1 cellular context compared by ENCODE assay signal in the genomic region with DNA sequence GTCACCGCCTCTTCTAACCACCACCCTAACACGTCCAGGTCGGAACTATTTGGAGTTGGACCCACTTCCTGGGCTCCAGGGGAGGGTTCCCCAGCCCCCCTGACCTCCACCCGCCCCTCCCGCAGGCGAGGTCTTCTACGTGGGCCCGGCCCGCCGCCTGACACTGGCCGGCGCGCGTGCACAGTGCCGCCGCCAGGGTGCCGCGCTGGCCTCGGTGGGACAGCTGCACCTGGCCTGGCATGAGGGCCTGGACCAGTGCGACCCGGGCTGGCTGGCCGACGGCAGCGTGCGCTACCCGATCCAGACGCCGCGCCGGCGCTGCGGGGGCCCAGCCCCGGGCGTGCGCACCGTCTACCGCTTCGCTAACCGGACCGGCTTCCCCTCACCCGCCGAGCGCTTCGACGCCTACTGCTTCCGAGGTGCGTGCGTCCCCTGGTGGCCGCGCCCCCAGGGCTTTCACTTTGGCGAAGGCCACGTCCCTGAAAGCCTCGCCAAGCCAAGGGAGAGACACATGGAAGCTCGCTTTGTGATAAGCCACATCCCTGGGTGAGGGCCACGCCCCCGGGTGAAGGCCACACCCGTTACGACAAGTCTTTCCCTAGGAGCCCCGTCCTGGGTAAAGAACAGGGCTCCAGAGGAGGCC.
A peak's percentile ranks its signal among the peaks of the same experiment; 100 is the strongest.
TF ChIP-seq lines count a peak whose summit lies in the region.

No MANE protein-coding gene starts in this region.

TF ChIP-seq in WTC11, 78 proteins besides CTCF, POLR2A, EP300 and RAD21 (continued from another document):
- peak; percentile 25; the same call in 1 of the 2 replicates for TF ChIP-seq NR2C2 (CRISPR knock-in tag; IDR thresholded peaks at IDR 0.05)
- no peak for TF ChIP-seq GRHL2 (CRISPR knock-in tag; IDR thresholded peaks at IDR 0.05; ENCODE audit: insufficient replicate concordance, severe bottlenecking)
- TF ChIP-seq, protein P1, sequence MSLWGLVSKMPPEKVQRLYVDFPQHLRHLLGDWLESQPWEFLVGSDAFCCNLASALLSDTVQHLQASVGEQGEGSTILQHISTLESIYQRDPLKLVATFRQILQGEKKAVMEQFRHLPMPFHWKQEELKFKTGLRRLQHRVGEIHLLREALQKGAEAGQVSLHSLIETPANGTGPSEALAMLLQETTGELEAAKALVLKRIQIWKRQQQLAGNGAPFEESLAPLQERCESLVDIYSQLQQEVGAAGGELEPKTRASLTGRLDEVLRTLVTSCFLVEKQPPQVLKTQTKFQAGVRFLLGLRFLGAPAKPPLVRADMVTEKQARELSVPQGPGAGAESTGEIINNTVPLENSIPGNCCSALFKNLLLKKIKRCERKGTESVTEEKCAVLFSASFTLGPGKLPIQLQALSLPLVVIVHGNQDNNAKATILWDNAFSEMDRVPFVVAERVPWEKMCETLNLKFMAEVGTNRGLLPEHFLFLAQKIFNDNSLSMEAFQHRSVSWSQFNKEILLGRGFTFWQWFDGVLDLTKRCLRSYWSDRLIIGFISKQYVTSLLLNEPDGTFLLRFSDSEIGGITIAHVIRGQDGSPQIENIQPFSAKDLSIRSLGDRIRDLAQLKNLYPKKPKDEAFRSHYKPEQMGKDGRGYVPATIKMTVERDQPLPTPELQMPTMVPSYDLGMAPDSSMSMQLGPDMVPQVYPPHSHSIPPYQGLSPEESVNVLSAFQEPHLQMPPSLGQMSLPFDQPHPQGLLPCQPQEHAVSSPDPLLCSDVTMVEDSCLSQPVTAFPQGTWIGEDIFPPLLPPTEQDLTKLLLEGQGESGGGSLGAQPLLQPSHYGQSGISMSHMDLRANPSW (CRISPR knock-in tag; conservative IDR thresholded peaks at IDR 0.05; ENCODE audit: low read depth) = no peak
- TF ChIP-seq, protein P2, sequence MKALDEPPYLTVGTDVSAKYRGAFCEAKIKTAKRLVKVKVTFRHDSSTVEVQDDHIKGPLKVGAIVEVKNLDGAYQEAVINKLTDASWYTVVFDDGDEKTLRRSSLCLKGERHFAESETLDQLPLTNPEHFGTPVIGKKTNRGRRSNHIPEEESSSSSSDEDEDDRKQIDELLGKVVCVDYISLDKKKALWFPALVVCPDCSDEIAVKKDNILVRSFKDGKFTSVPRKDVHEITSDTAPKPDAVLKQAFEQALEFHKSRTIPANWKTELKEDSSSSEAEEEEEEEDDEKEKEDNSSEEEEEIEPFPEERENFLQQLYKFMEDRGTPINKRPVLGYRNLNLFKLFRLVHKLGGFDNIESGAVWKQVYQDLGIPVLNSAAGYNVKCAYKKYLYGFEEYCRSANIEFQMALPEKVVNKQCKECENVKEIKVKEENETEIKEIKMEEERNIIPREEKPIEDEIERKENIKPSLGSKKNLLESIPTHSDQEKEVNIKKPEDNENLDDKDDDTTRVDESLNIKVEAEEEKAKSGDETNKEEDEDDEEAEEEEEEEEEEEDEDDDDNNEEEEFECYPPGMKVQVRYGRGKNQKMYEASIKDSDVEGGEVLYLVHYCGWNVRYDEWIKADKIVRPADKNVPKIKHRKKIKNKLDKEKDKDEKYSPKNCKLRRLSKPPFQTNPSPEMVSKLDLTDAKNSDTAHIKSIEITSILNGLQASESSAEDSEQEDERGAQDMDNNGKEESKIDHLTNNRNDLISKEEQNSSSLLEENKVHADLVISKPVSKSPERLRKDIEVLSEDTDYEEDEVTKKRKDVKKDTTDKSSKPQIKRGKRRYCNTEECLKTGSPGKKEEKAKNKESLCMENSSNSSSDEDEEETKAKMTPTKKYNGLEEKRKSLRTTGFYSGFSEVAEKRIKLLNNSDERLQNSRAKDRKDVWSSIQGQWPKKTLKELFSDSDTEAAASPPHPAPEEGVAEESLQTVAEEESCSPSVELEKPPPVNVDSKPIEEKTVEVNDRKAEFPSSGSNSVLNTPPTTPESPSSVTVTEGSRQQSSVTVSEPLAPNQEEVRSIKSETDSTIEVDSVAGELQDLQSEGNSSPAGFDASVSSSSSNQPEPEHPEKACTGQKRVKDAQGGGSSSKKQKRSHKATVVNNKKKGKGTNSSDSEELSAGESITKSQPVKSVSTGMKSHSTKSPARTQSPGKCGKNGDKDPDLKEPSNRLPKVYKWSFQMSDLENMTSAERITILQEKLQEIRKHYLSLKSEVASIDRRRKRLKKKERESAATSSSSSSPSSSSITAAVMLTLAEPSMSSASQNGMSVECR (CRISPR knock-in tag; IDR thresholded peaks at IDR 0.05; ENCODE audit: borderline replicate concordance) = peak; percentile 77; the same call in 1 of the 2 replicates
- TF ChIP-seq ZNF425 (CRISPR knock-in tag; conservative IDR thresholded peaks at IDR 0.05) = no peak
- TF ChIP-seq, protein P3, sequence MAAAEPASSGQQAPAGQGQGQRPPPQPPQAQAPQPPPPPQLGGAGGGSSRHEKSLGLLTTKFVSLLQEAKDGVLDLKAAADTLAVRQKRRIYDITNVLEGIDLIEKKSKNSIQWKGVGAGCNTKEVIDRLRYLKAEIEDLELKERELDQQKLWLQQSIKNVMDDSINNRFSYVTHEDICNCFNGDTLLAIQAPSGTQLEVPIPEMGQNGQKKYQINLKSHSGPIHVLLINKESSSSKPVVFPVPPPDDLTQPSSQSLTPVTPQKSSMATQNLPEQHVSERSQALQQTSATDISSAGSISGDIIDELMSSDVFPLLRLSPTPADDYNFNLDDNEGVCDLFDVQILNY (CRISPR knock-in tag; IDR thresholded peaks at IDR 0.05) = peak; percentile 61; the same call in 1 of the 2 replicates
- TF ChIP-seq MXD4 (CRISPR knock-in tag; IDR thresholded peaks at IDR 0.05; ENCODE audit: borderline replicate concordance) = no peak
- no peak for TF ChIP-seq ATF6 (CRISPR knock-in tag; IDR thresholded peaks at IDR 0.05)
- TF ChIP-seq, protein P4, sequence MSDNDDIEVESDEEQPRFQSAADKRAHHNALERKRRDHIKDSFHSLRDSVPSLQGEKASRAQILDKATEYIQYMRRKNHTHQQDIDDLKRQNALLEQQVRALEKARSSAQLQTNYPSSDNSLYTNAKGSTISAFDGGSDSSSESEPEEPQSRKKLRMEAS (CRISPR knock-in tag; IDR thresholded peaks at IDR 0.05) = peak; percentile 96
- TF ChIP-seq SP1 (CRISPR knock-in tag; conservative IDR thresholded peaks at IDR 0.05) = peak; percentile 86
- peak; percentile 93 for TF ChIP-seq ZNF232 (CRISPR knock-in tag; IDR thresholded peaks at IDR 0.05)
- TF ChIP-seq CREB1 (CRISPR knock-in tag; IDR thresholded peaks at IDR 0.05) = 0 out of 2 replicates have a peak, but pooled peaks have one; percentile 49
- peak; percentile 82 for TF ChIP-seq FOXK1 (CRISPR knock-in tag; IDR thresholded peaks at IDR 0.05)
- TF ChIP-seq RORB (CRISPR knock-in tag; IDR thresholded peaks at IDR 0.05) = no peak
- no peak for TF ChIP-seq ZNF416 (CRISPR knock-in tag; IDR thresholded peaks at IDR 0.05)
- no peak for TF ChIP-seq NR3C1 (CRISPR knock-in tag; conservative IDR thresholded peaks at IDR 0.05; ENCODE audit: low read depth)
- TF ChIP-seq, protein P5, sequence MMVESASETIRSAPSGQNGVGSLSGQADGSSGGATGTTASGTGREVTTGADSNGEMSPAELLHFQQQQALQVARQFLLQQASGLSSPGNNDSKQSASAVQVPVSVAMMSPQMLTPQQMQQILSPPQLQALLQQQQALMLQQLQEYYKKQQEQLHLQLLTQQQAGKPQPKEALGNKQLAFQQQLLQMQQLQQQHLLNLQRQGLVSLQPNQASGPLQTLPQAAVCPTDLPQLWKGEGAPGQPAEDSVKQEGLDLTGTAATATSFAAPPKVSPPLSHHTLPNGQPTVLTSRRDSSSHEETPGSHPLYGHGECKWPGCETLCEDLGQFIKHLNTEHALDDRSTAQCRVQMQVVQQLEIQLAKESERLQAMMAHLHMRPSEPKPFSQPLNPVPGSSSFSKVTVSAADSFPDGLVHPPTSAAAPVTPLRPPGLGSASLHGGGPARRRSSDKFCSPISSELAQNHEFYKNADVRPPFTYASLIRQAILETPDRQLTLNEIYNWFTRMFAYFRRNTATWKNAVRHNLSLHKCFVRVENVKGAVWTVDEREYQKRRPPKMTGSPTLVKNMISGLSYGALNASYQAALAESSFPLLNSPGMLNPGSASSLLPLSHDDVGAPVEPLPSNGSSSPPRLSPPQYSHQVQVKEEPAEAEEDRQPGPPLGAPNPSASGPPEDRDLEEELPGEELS (CRISPR knock-in tag; IDR thresholded peaks at IDR 0.05) = peak; percentile 88
- TF ChIP-seq NFE2L1 (CRISPR knock-in tag; IDR thresholded peaks at IDR 0.05) = peak; percentile 89; the same call in 1 of the 2 replicates
- no peak for TF ChIP-seq EMX1 (CRISPR knock-in tag; IDR thresholded peaks at IDR 0.05)
- no peak for TF ChIP-seq SMAD4 (CRISPR knock-in tag; IDR thresholded peaks at IDR 0.05)
- TF ChIP-seq, protein P6, sequence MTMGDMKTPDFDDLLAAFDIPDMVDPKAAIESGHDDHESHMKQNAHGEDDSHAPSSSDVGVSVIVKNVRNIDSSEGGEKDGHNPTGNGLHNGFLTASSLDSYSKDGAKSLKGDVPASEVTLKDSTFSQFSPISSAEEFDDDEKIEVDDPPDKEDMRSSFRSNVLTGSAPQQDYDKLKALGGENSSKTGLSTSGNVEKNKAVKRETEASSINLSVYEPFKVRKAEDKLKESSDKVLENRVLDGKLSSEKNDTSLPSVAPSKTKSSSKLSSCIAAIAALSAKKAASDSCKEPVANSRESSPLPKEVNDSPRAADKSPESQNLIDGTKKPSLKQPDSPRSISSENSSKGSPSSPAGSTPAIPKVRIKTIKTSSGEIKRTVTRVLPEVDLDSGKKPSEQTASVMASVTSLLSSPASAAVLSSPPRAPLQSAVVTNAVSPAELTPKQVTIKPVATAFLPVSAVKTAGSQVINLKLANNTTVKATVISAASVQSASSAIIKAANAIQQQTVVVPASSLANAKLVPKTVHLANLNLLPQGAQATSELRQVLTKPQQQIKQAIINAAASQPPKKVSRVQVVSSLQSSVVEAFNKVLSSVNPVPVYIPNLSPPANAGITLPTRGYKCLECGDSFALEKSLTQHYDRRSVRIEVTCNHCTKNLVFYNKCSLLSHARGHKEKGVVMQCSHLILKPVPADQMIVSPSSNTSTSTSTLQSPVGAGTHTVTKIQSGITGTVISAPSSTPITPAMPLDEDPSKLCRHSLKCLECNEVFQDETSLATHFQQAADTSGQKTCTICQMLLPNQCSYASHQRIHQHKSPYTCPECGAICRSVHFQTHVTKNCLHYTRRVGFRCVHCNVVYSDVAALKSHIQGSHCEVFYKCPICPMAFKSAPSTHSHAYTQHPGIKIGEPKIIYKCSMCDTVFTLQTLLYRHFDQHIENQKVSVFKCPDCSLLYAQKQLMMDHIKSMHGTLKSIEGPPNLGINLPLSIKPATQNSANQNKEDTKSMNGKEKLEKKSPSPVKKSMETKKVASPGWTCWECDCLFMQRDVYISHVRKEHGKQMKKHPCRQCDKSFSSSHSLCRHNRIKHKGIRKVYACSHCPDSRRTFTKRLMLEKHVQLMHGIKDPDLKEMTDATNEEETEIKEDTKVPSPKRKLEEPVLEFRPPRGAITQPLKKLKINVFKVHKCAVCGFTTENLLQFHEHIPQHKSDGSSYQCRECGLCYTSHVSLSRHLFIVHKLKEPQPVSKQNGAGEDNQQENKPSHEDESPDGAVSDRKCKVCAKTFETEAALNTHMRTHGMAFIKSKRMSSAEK (CRISPR knock-in tag; IDR thresholded peaks at IDR 0.05; ENCODE audit: borderline replicate concordance) = no peak
- 0 out of 2 replicates have a peak, but pooled peaks have one; percentile 51 for TF ChIP-seq ZNF317 (CRISPR knock-in tag; IDR thresholded peaks at IDR 0.05; ENCODE audit: borderline replicate concordance, low read depth)
- no peak for TF ChIP-seq ZBTB21 (CRISPR knock-in tag; IDR thresholded peaks at IDR 0.05; ENCODE audit: borderline replicate concordance)
- no peak for TF ChIP-seq TCF7 (CRISPR knock-in tag; IDR thresholded peaks at IDR 0.05; ENCODE audit: low read depth)
